ENCODE assay signal across 19 cellular contexts in the genomic region with DNA sequence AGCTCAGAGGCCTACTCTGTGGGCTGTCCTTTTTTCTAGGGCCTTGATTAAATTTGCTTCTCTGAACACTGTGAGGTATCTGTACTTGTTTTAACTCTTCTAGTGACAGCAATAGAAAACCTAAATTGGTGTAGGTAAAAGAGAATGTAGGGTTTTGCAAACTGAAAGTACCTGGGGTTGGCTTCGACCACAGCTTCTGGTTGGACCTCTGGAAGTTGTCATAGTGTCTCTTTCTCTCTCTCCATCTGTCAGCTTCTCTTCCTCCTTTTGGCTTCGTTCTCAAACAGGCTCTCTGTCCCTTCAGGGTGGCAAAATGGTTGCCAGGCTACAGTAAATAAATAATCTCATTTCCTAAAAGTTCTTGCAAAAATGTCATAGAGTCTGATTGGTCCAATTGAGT.
A peak's percentile ranks its signal among the peaks of the same experiment; 100 is the strongest.
DNase-seq lines count a peak whose midpoint lies in the region; ATAC-seq and TF ChIP-seq lines count a peak whose summit lies in the region.
"Had no signal": no experiment of that assay in that cellular context is flagged by ENCODE, and none has a peak within 500 bp of the region (broad histone marks: within the 10 kb centered on the region; RNA-seq: fewer than 3 reads in every experiment).

No MANE protein-coding gene starts in this region.

- no peaks in the 10 kb centered on the region for H3K9me3 Mint-ChIP-seq in nephron
- H3K9me3 Mint-ChIP-seq: activated CD4-positive, alpha-beta memory T cell treated with anti-CD3 and anti-CD28 coated beads for 36 hours; activated T-helper 1 cell treated with anti-CD3 and anti-CD28 coated beads, Interleukin-12 subunit alpha, Interleukin-12 subunit beta, Interleukin-2, Interleukin-4 antibody, amounts not matched to agents 30 ng/mL and 10 ng/mL and 1 ng/mL, durations not matched to agents 14 hours and 24 hours and 36 hours; endodermal cell had no signal

- H3K9me3 ChIP-seq in ovary: no peaks in the 10 kb centered on the region
- H3K9me3 ChIP-seq: adrenal gland, HAP-1, prostate gland had no signal

- WGBS in ovary, 3 donors: 83 to 90% (median 86%) methylated on average over 2 of the region's 2 CpGs

- H3K27me3 Mint-ChIP-seq in nephron (ENCODE audit: low read depth): peaks cover 5% of the 10 kb centered on the region

- TF ChIP-seq EP300 in ovary (IDR thresholded peaks at IDR 0.05): no peak

- intact Hi-C loops in posterior vena cava (cut with DNase I): no loop called here
- intact Hi-C loops in ovary (cut with DNase I): no loop called here

- peaks cover 15% of the 10 kb centered on the region for H3K4me1 ChIP-seq in ovary (ENCODE audit: insufficient read depth)
- H3K4me1 ChIP-seq: HAP-1, prostate gland had no signal

- no peaks in the 10 kb centered on the region for H3K27me3 ChIP-seq in ovary
- H3K27me3 ChIP-seq: adrenal gland had no signal

- ATAC-seq in GM18502 (IDR thresholded peaks at IDR 0.05; ENCODE audit: poor library complexity, unreplicated experiment) (peak; percentile 73), GM19468 (IDR thresholded peaks at IDR 0.05; ENCODE audit: extremely low read depth, unreplicated experiment) (peak; percentile 52), HG03520 (IDR thresholded peaks at IDR 0.05; ENCODE audit: unreplicated experiment) (peak; percentile 79)

- DNase-seq in kidney tubule cell (ENCODE audit: low spot score): no peak
- no peak for DNase-seq in posterior vena cava (ENCODE audit: low spot score)
- DNase-seq in NCI-H2029 (lab: John Stamatoyannopoulos, UW): no peak
- DNase-seq in ovary: no peak
- DNase-seq: activated CD4-positive, alpha-beta memory T cell treated with anti-CD3 and anti-CD28 coated beads for 36 hours; endodermal cell; Kasumi-1; naive B cell; NCI-H187; NCI-H510A treated with DMSO at 0.1 percent for 48 hours had no signal

- no peaks in the 10 kb centered on the region for H3K36me3 ChIP-seq in ovary
- H3K36me3 ChIP-seq: adrenal gland, HAP-1, prostate gland had no signal

- H3K4me1 Mint-ChIP-seq in nephron: peaks cover 49% of the 10 kb centered on the region
- H3K4me1 Mint-ChIP-seq: endodermal cell, naive B cell had no signal

- no peak overlapping the region for H3K4me3 Mint-ChIP-seq in nephron
- H3K4me3 Mint-ChIP-seq: activated CD4-positive, alpha-beta memory T cell treated with anti-CD3 and anti-CD28 coated beads for 36 hours; activated T-helper 1 cell treated with anti-CD3 and anti-CD28 coated beads, Interleukin-12 subunit alpha, Interleukin-12 subunit beta, Interleukin-2, Interleukin-4 antibody, amounts not matched to agents 30 ng/mL and 10 ng/mL and 1 ng/mL, durations not matched to agents 14 hours and 24 hours and 36 hours; endodermal cell had no signal

- peak overlapping the region in 1 of 2 donors; percentile 30 for H3K27ac ChIP-seq in ovary
- H3K27ac ChIP-seq: prostate gland had no signal

- H3K36me3 Mint-ChIP-seq in nephron (ENCODE audit: low read depth): no peaks in the 10 kb centered on the region
- H3K36me3 Mint-ChIP-seq: activated CD4-positive, alpha-beta memory T cell treated with anti-CD3 and anti-CD28 coated beads for 36 hours; naive B cell had no signal

- H3K27ac Mint-ChIP-seq in nephron: peak overlapping the region; percentile 92 to 95 (median 93)
- H3K27ac Mint-ChIP-seq: activated CD4-positive, alpha-beta memory T cell treated with anti-CD3 and anti-CD28 coated beads for 36 hours; activated T-helper 1 cell treated with anti-CD3 and anti-CD28 coated beads, Interleukin-12 subunit alpha, Interleukin-12 subunit beta, Interleukin-2, Interleukin-4 antibody, amounts not matched to agents 30 ng/mL and 10 ng/mL and 1 ng/mL, durations not matched to agents 14 hours and 24 hours and 36 hours; endodermal cell had no signal

- no peak overlapping the region for H3K4me3 ChIP-seq in ovary
- H3K4me3 ChIP-seq: adrenal gland, HAP-1, lung, prostate gland had no signal

- no peak for TF ChIP-seq POLR2A in ovary (IDR thresholded peaks at IDR 0.05)

- TF ChIP-seq CTCF in nephron (IDR thresholded peaks at IDR 0.05; ENCODE audit: unreplicated experiment in 3 of 3): no peak
- TF ChIP-seq CTCF in ovary (IDR thresholded peaks at IDR 0.05): no peak
